ENCODE assay signal across 9 cellular contexts in the genomic region with DNA sequence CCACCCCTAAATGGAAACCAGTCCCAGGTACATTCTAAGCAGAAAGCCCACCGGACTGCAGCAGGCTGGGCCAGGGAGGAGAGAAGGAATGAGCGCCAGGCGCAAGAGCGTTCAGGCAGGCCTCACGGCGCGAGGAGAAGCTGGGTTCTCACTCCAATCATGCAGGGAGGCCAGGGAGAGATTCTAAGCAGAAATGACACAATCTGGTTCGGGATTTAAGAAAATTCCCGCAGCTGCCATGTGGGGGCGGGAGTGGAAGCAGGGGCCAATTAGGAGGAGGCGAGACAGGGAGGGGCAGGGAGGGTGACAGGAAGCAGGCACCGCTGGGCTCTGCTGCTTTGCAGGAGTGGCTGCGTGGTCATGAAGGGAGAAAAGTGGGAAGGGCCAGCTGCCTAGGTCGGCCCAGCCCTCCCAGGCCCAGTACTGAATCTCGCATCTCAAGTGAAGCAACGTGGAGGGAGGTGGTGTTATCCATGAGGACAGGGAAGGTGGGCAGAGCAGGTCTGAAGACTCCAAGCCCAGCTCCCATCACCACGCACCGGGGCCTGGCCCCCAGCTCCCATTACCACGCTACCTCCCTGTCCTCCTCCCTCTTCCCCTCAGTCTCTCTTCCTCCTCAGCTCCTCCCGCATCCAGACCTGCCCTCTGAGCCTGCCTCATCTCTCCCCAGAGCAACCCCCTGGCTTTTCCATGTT. TPM values are rescaled to one million over a fixed set of nuclear protein-coding genes. Genes with fewer than 3 reads are reported as not detected.
DNase-seq lines count a peak whose midpoint lies in the region; ATAC-seq and TF ChIP-seq lines count a peak whose summit lies in the region.
"Had no signal": no experiment of that assay in that cellular context is flagged by ENCODE, and none has a peak within 500 bp of the region (broad histone marks: within the 10 kb centered on the region; RNA-seq: fewer than 3 reads in every experiment).

No MANE protein-coding gene starts in this region.

- TF ChIP-seq POLR2A in prostate gland (IDR thresholded peaks at IDR 0.05): no peak
- TF ChIP-seq POLR2A in esophagus squamous epithelium (IDR thresholded peaks at IDR 0.05): no peak

- peak; percentile 69 for ATAC-seq in mucosa of descending colon
- ATAC-seq in HG03378 (IDR thresholded peaks at IDR 0.05; ENCODE audit: unreplicated experiment): no peak
- ATAC-seq: left lobe of liver had no signal

- H3K9me3 ChIP-seq in mucosa of descending colon (no peaks in the 10 kb centered on the region), prostate gland (no peaks in the 10 kb centered on the region), esophagus squamous epithelium (no peaks in the 10 kb centered on the region)

- TF ChIP-seq CTCF in dorsolateral prefrontal cortex (IDR thresholded peaks at IDR 0.05 in 54 of 56, conservative IDR thresholded peaks at IDR 0.05 in 2 of 56; ENCODE audit: low read depth in 1 of 56, partially characterized antibody in 56 of 56): peak in 1 of 56 donors; percentile 10
- TF ChIP-seq CTCF in mucosa of descending colon (IDR thresholded peaks at IDR 0.05): no peak
- TF ChIP-seq CTCF in prostate gland (IDR thresholded peaks at IDR 0.05): no peak
- peak in 1 of 6 experiments; percentile 10 for TF ChIP-seq CTCF in esophagus squamous epithelium (IDR thresholded peaks at IDR 0.05)

- H3K4me1 ChIP-seq in mucosa of descending colon (ENCODE audit: low read depth): no peaks in the 10 kb centered on the region
- H3K4me1 ChIP-seq in prostate gland (replicated peaks): no peaks in the 10 kb centered on the region
- H3K4me1 ChIP-seq in esophagus squamous epithelium: peaks cover 0 to 6% (median 0%) of the 10 kb centered on the region in 3 donors

- no peaks in the 10 kb centered on the region for H3K27me3 ChIP-seq in dorsolateral prefrontal cortex
- H3K27me3 ChIP-seq in prostate gland (replicated peaks; ENCODE audit: insufficient read depth): no peaks in the 10 kb centered on the region
- no peaks in the 10 kb centered on the region for H3K27me3 ChIP-seq in esophagus squamous epithelium

- DNase-seq in Caki2 (ENCODE audit: low read depth) (peak; percentile 39), NCI-H2196 (lab: John Stamatoyannopoulos, UW; ENCODE audit: unreplicated experiment) (peak; percentile 71), dorsolateral prefrontal cortex (peak in 7 of 10 donors; percentile 71 to 85 (median 75)), mucosa of descending colon (no peak), prostate gland (ENCODE audit: low spot score) (no peak), esophagus squamous epithelium (lab: John Stamatoyannopoulos, UW) (no peak)
- DNase-seq in activated CD8-positive, alpha-beta memory T cell treated with anti-CD3 and anti-CD28 coated beads, Interleukin-2, amount 50 U/mL, for 48 hours: no peak

- H3K4me3 ChIP-seq in dorsolateral prefrontal cortex (no peak overlapping the region), mucosa of descending colon (no peak overlapping the region), prostate gland (no peak overlapping the region), esophagus squamous epithelium (no peak overlapping the region)

- in situ Hi-C loops in Caki2 (cut with HindIII; ENCODE audit: low pct_unique_long_range_greater_than_20kb, low sequenced_read_pairs): no loop called here

- no peaks in the 10 kb centered on the region for H3K36me3 ChIP-seq in mucosa of descending colon (ENCODE audit: low read depth)
- H3K36me3 ChIP-seq in prostate gland: no peaks in the 10 kb centered on the region
- H3K36me3 ChIP-seq in esophagus squamous epithelium: peaks cover 0 to 39% (median 0%) of the 10 kb centered on the region in 3 donors

- H3K27ac ChIP-seq in dorsolateral prefrontal cortex: peak overlapping the region in 46 of 59 donors; percentile 2 to 81 (median 56)
- no peak overlapping the region for H3K27ac ChIP-seq in prostate gland
- no peak overlapping the region for H3K27ac ChIP-seq in esophagus squamous epithelium

- intact Hi-C loops in dorsolateral prefrontal cortex (cut with DNase I): no loop called here
- intact Hi-C loops in mucosa of descending colon (cut with DNase I, micrococcal nuclease): no loop called here
- intact Hi-C loops in prostate gland (cut with DNase I): no loop called here
- intact Hi-C loops in esophagus squamous epithelium (cut with DNase I): no loop called here

- WGBS in prostate gland: 70% methylated on average over 20 of the region's 20 CpGs
- WGBS in esophagus squamous epithelium, 2 donors: 71 to 73% methylated on average over 20 of the region's 20 CpGs

RNA-seq across cellular contexts. Expression of gene NPHP4, which starts 11.8 kb away (rescaled TPM):
- 3.5 and 6.1 TPM in 2 replicates for total RNA-seq in Caki2 (2014; rRNA removed; shearing (Covaris generic); ENCODE audit: low replicate concordance)
- total RNA-seq in dorsolateral prefrontal cortex (10 to 100 TPM; 19.7 to 55.4 (median 34.0) TPM), mucosa of descending colon (10 to 100 TPM in 2 of 3 donors, 1 to 10 TPM in 1; 7.5 to 12.2 (median 10.3) TPM), prostate gland (10 to 100 TPM; 11.4 to 32.2 TPM), esophagus squamous epithelium (1 to 10 TPM; 2.4 to 8.8 (median 5.3) TPM)

Comparison
In these comparisons a context has a peak if more than half of its experiments do, and no peak if none do; other contexts are left out.
1. DNase-seq: peak in Caki2 (single experiment), NCI-H2196 (single experiment) and dorsolateral prefrontal cortex (7 of 10); none in mucosa of descending colon (0 of 3), prostate gland (single experiment), esophagus squamous epithelium (single experiment) and activated CD8-positive, alpha-beta memory T cell treated with anti-CD3 and anti-CD28 coated beads, Interleukin-2, amount 50 U/mL, for 48 hours (single experiment).
2. H3K27ac ChIP-seq: peak in dorsolateral prefrontal cortex (46 of 59); none in prostate gland (0 of 2) and esophagus squamous epithelium (0 of 4).